In the genomic region with DNA sequence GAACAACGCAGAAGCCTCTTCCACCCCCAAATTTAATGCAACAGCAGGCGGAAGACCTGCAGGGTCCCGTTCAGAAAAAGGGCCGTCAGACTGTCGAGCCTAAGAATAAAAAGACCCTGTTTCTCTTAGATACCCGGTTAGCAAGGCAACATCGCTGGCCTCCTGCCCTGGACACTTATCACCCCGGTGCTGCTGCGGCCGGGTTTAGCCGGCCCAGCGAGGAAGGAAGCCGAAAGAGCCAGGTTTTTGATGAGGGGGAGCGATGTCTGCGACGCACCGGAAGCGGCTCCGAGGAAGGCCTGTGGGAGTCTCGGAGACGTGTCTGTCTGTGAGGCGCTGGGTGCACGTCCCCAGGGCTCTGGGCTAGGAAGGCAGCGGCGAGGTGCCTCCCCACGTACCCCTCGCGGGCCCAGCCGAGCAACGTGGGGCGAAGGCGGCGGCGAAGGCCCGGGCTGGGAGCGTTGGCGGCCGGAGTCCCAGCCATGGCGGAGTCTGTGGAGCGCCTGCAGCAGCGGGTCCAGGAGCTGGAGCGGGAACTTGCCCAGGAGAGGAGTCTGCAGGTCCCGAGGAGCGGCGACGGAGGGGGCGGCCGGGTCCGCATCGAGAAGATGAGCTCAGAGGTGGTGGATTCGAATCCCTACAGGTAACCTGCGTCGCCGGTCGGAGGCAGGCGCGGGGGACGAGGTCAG, we compare ENCODE assay signal across 8 cellular contexts. TPM values are rescaled to one million over a fixed set of nuclear protein-coding genes. Genes with fewer than 3 reads are reported as not detected.
A peak's percentile ranks its signal among the peaks of the same experiment; 100 is the strongest.
DNase-seq lines count a peak whose midpoint lies in the region; ATAC-seq and TF ChIP-seq lines count a peak whose summit lies in the region.

A gene (plus strand): TSS at position 274 of the 689 bp plus-strand sequence. CDS start 209 bp downstream, at position 483.

- H3K4me1 ChIP-seq in GM23248 (ENCODE audit: insufficient read depth) = peaks cover 34% of the 10 kb centered on the region
- peaks cover 40% of the 10 kb centered on the region for H3K4me1 ChIP-seq in Karpas-422 (ENCODE audit: low read length)
- peaks cover 9% of the 10 kb centered on the region for H3K4me1 ChIP-seq in parathyroid adenoma
- peaks cover 12 to 38% (median 29%) of the 10 kb centered on the region in 4 donors for H3K4me1 ChIP-seq in transverse colon

- H3K27me3 Mint-ChIP-seq in activated naive CD8-positive, alpha-beta T cell treated with anti-CD3 and anti-CD28 coated beads, Interleukin-2, amount 10 ng/mL, durations not matched to agents 7 days and 5 days = no peaks in the 10 kb centered on the region

- H3K9me2 ChIP-seq in GM23248 (ENCODE audit: insufficient read depth) = no peaks in the 10 kb centered on the region
- H3K9me2 ChIP-seq in Karpas-422 (replicated peaks; ENCODE audit: insufficient read depth, low read length) = no peaks in the 10 kb centered on the region
- no peaks in the 10 kb centered on the region for H3K9me2 ChIP-seq in SU-DHL-6 (replicated peaks; ENCODE audit: insufficient read depth, low read length)

- peak within 1 kb of the TSS; percentile 94 for H3K4me3 ChIP-seq in GM23248
- peak within 1 kb of the TSS; percentile 87 for H3K4me3 ChIP-seq in Karpas-422 (ENCODE audit: low read length)
- H3K4me3 ChIP-seq in SU-DHL-6 (ENCODE audit: insufficient read depth, low read length, poor library complexity, severe bottlenecking) = peak within 1 kb of the TSS; percentile 77
- peak within 1 kb of the TSS; percentile 85 for H3K4me3 ChIP-seq in parathyroid adenoma (ENCODE audit: low read depth, low read length)
- H3K4me3 ChIP-seq in transverse colon = peak within 1 kb of the TSS; percentile 66 to 97 (median 80)

- in situ Hi-C loops in GM23248 (cut with MboI) (no loop called here), transverse colon (cut with MboI; ENCODE audit: low pct_ligation_motif_present in 1 of 4, low pct_unique_long_range_greater_than_20kb in 1 of 4, low sequenced_read_pairs in 3 of 4) (no loop called here)

- peak within 1 kb of the TSS; percentile 94 for H3K27ac Mint-ChIP-seq in activated naive CD8-positive, alpha-beta T cell treated with anti-CD3 and anti-CD28 coated beads, Interleukin-2, amount 10 ng/mL, durations not matched to agents 7 days and 5 days

- H2AFZ ChIP-seq in GM23248 = peak within 1 kb of the TSS; percentile 97
- peak within 1 kb of the TSS; percentile 72 for H2AFZ ChIP-seq in Karpas-422 (ENCODE audit: low read length)
- peak within 1 kb of the TSS; percentile 89 for H2AFZ ChIP-seq in SU-DHL-6 (ENCODE audit: low read depth, low read length, severe bottlenecking)
- H2AFZ ChIP-seq in parathyroid adenoma = peak within 1 kb of the TSS; percentile 96

- H3K27ac ChIP-seq in GM23248 (peak within 1 kb of the TSS; percentile 96), Karpas-422 (ENCODE audit: low read length) (peak within 1 kb of the TSS; percentile 33), SU-DHL-6 (ENCODE audit: low read depth, low read length) (peak within 1 kb of the TSS; percentile 46), parathyroid adenoma (peak within 1 kb of the TSS; percentile 86), transverse colon (peak within 1 kb of the TSS; percentile 90 to 96 (median 94))

- 0 to 1% methylated on average over 51 to 53 of the region's 58 CpGs for WGBS in GM23248 (ENCODE audit: low coverage in 1 of 2, low lambda C conversion rate in 2 of 2, missing lambda C conversion rate in 2 of 2), 2 experiments
- 0% methylated on average over 40 of the region's 58 CpGs; no CpG with 5 or more reads in 1 of the 2 donors for WGBS in transverse colon (ENCODE audit: low coverage in 1 of 2), 2 donors

- H3K4me3 Mint-ChIP-seq in activated naive CD8-positive, alpha-beta T cell treated with anti-CD3 and anti-CD28 coated beads, Interleukin-2, amount 10 ng/mL, durations not matched to agents 7 days and 5 days = peak within 1 kb of the TSS; percentile 96

- no peak for TF ChIP-seq EP300 in transverse colon (IDR thresholded peaks at IDR 0.05; ENCODE audit: low read depth)

- H3K36me3 Mint-ChIP-seq in activated naive CD8-positive, alpha-beta T cell treated with anti-CD3 and anti-CD28 coated beads, Interleukin-2, amount 10 ng/mL, durations not matched to agents 7 days and 5 days = peaks cover 8% of the 10 kb centered on the region

- H3K4me2 ChIP-seq in GM23248 (ENCODE audit: unreplicated experiment) = peak within 1 kb of the TSS; percentile 88
- H3K4me2 ChIP-seq in Karpas-422 (ENCODE audit: low read depth, low read length, poor library complexity, severe bottlenecking) = peak within 1 kb of the TSS; percentile 82
- H3K4me2 ChIP-seq in SU-DHL-6 (ENCODE audit: low read depth, low read length, poor library complexity, severe bottlenecking) = peak within 1 kb of the TSS; percentile 84
- H3K4me2 ChIP-seq in parathyroid adenoma (ENCODE audit: low read length) = peak within 1 kb of the TSS; percentile 75

- H3K79me2 ChIP-seq in GM23248 (ENCODE audit: insufficient read depth) (peaks cover 83% of the 10 kb centered on the region), Karpas-422 (ENCODE audit: low read length) (peaks cover 63% of the 10 kb centered on the region), SU-DHL-6 (ENCODE audit: insufficient read depth, low read length) (peaks cover 23% of the 10 kb centered on the region; the same call in 1 of the 2 replicates), parathyroid adenoma (peaks cover 38% of the 10 kb centered on the region)

- H3K27me3 ChIP-seq in GM23248 (replicated peaks; ENCODE audit: insufficient read depth) = no peaks in the 10 kb centered on the region
- no peaks in the 10 kb centered on the region for H3K27me3 ChIP-seq in Karpas-422 (ENCODE audit: low read length)
- H3K27me3 ChIP-seq in SU-DHL-6 (ENCODE audit: low read length) = no peaks in the 10 kb centered on the region
- no peaks in the 10 kb centered on the region for H3K27me3 ChIP-seq in parathyroid adenoma (ENCODE audit: control insufficient read depth, insufficient read depth, low read length)
- H3K27me3 ChIP-seq in transverse colon = no peaks in the 10 kb centered on the region

- POLR2A ChIA-PET in activated naive CD8-positive, alpha-beta T cell treated with anti-CD3 and anti-CD28 coated beads, Interleukin-2, amount 10 ng/mL, durations not matched to agents 7 days and 5 days (lab: Charles Lee) = interaction anchor here (1.1 to 1.2 kb wide), 2 partner anchors 13 to 243 kb away, joined by 3 read pairs; a partner anchor contains a TSS

- H3K36me3 ChIP-seq in GM23248 (ENCODE audit: low read depth) = no peaks in the 10 kb centered on the region
- H3K36me3 ChIP-seq in Karpas-422 (ENCODE audit: insufficient read depth, low read length) = peaks cover 13% of the 10 kb centered on the region; the same call in 1 of the 2 replicates
- no peaks in the 10 kb centered on the region for H3K36me3 ChIP-seq in SU-DHL-6 (ENCODE audit: low read length)
- H3K36me3 ChIP-seq in parathyroid adenoma (ENCODE audit: control insufficient read depth, insufficient read depth, low read length) = no peaks in the 10 kb centered on the region
- H3K36me3 ChIP-seq in transverse colon = no peaks in the 10 kb centered on the region

- DNase-seq in GDM1 (lab: John Stamatoyannopoulos, UW) (peak; percentile 59), GM23248 (peak; percentile 84), Karpas-422 (peak; percentile 89), Right ventricle myocardium inferior (ENCODE audit: missing footprints) (peak; percentile 86), transverse colon (peak; percentile 73)
- DNase-seq in activated naive CD8-positive, alpha-beta T cell treated with anti-CD3 and anti-CD28 coated beads, Interleukin-2, amount 10 ng/mL, durations not matched to agents 7 days and 5 days = peak; percentile 80

- intact Hi-C loops in Right ventricle myocardium inferior (cut with DNase I) (no loop called here), transverse colon (cut with DNase I; ENCODE audit: low total_unique reads) (no loop called here)

- H3K9me3 ChIP-seq in GM23248 (ENCODE audit: low read depth) (no peaks in the 10 kb centered on the region), Karpas-422 (ENCODE audit: low read length) (no peaks in the 10 kb centered on the region), SU-DHL-6 (ENCODE audit: insufficient read depth, low read length) (no peaks in the 10 kb centered on the region), parathyroid adenoma (ENCODE audit: control insufficient read depth, low read length) (no peaks in the 10 kb centered on the region), transverse colon (no peaks in the 10 kb centered on the region)

- peaks cover 40% of the 10 kb centered on the region for H3K4me1 Mint-ChIP-seq in activated naive CD8-positive, alpha-beta T cell treated with anti-CD3 and anti-CD28 coated beads, Interleukin-2, amount 10 ng/mL, durations not matched to agents 7 days and 5 days

- H3K9ac ChIP-seq in GM23248 (peak within 1 kb of the TSS; percentile 94), Karpas-422 (ENCODE audit: low read length) (peak within 1 kb of the TSS; percentile 93), SU-DHL-6 (ENCODE audit: low read length) (peak within 1 kb of the TSS; percentile 90), parathyroid adenoma (peak within 1 kb of the TSS; percentile 93)

- ATAC-seq in activated naive CD8-positive, alpha-beta T cell treated with anti-CD3 and anti-CD28 coated beads, Interleukin-2, amount 10 ng/mL, durations not matched to agents 7 days and 5 days (ENCODE audit: low read depth) = peak; percentile 88
- ATAC-seq in Right ventricle myocardium inferior = peak; percentile 84

- no peaks in the 10 kb centered on the region; the same call in 1 of the 2 replicates for H4K20me1 ChIP-seq in GM23248 (ENCODE audit: insufficient read depth)
- no peaks in the 10 kb centered on the region for H4K20me1 ChIP-seq in Karpas-422 (ENCODE audit: insufficient read depth, low read depth, low read length)
- no peaks in the 10 kb centered on the region for H4K20me1 ChIP-seq in SU-DHL-6 (ENCODE audit: low read depth, low read length)

- TF ChIP-seq CTCF in SU-DHL-6 (IDR thresholded peaks at IDR 0.05; ENCODE audit: insufficient read depth, low read length, poor library complexity, severe bottlenecking) = no peak
- no peak for TF ChIP-seq CTCF in parathyroid adenoma (IDR thresholded peaks at IDR 0.05)
- no peak for TF ChIP-seq CTCF in transverse colon (IDR thresholded peaks at IDR 0.05)

- H3F3A ChIP-seq in GM23248 (ENCODE audit: insufficient read depth) (peaks cover 12% of the 10 kb centered on the region), SU-DHL-6 (ENCODE audit: insufficient read depth) (no peaks in the 10 kb centered on the region)

- H3K9me3 Mint-ChIP-seq in activated naive CD8-positive, alpha-beta T cell treated with anti-CD3 and anti-CD28 coated beads, Interleukin-2, amount 10 ng/mL, durations not matched to agents 7 days and 5 days = no peaks in the 10 kb centered on the region

- TF ChIP-seq POLR2A in transverse colon (IDR thresholded peaks at IDR 0.05) = peak; percentile 14

RNA-seq across cellular contexts. Expression of the gene that starts here (rescaled TPM):
- total RNA-seq in GM23248 (2014; rRNA removed; shearing (Covaris generic)) = 46.3 and 61.2 TPM in 2 replicates
- polyA plus RNA-seq in GM23248 (2016; fragmentation: Nextera tagmentation; extraction: Ambion mirVana) = 48.1 and 58.3 TPM in 2 replicates
- total RNA-seq in Karpas-422 (2014; rRNA removed; shearing (Covaris generic); ENCODE audit: low replicate concordance) = 59.9 and 62.1 TPM in 2 replicates
- 10 to 100 TPM; 33.6 to 43.3 TPM for total RNA-seq in activated naive CD8-positive, alpha-beta T cell treated with anti-CD3 and anti-CD28 coated beads, Interleukin-2, amount 10 ng/mL, durations not matched to agents 7 days and 5 days
- total RNA-seq in Right ventricle myocardium inferior = 36.0 TPM
- total RNA-seq in transverse colon = 10 to 100 TPM; 25.7 to 45.3 (median 33.4) TPM

Comparison
In these comparisons a context has a peak if more than half of its experiments do, and no peak if none do; other contexts are left out.
1. Peak in every context shown above with its lines: DNase-seq, ATAC-seq, H3K4me3 ChIP-seq and H3K27ac ChIP-seq.
2. H3K27ac ChIP-seq: peak in every context shown above with its lines; median percentile 96 in GM23248; 94 in transverse colon; 86 in parathyroid adenoma; 46 in SU-DHL-6; 33 in Karpas-422.